6 cellular contexts compared by ENCODE assay signal in the genomic region with DNA sequence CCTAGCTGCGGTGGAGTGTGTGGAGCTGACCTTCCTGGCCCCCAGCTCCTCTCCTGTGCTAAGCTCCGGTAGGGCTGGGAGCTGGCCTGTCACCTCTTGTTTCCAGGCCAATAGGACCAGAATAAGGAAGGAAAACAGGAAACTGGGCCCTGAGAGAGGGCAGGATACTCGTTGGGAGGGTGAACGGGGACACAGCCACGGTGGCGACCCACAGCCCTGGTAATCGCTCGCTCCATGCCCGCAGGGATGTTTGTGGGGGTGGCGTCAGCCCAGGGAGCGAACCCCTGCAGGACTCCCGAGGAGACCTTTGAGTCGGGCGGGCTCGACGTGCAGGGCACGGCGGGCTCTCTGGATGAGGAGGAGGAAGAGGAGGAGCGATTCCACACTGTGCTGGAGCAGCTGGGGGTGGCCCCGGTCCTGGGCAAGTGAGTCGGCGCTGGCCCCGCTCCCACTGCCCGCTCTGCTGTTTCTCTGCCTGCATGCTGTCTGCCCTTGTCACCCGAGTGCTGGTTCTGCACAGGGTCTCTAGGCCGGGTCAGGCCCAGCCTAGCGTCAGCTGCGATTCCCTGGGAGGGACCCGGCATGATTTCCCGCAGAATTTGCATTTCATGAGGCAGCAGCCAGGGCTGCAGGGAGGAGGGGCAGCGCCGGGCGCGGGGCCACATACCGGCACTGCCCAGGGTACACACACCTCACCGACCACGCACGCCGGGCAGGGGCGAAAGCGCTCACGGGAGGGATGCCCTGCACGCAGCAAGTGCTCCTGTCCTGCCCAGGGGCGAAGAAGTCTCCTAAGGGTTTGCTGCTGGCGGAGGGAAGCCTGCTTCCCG. TPM values are rescaled to one million over a fixed set of nuclear protein-coding genes. Genes with fewer than 3 reads are reported as not detected.
DNase-seq lines count a peak whose midpoint lies in the region; ATAC-seq and TF ChIP-seq lines count a peak whose summit lies in the region.

No MANE protein-coding gene starts in this region.

- POLR2A ChIA-PET in naive thymus-derived CD4-positive, alpha-beta T cell (lab: Charles Lee): interaction anchor here (2.0 to 7.8 kb wide), 4 partner anchors 11 to 20 kb away, joined by 7 to 79 read pairs (median 20); partner anchors contain the start of genes PNPLA2, POLR2L, RPLP2 and TSPAN4

- intact Hi-C loops in naive thymus-derived CD4-positive, alpha-beta T cell (cut with micrococcal nuclease): no loop called here

- no peak overlapping the region for H3K27ac ChIP-seq in naive thymus-derived CD4-positive, alpha-beta T cell (ENCODE audit: low read depth, low read length)

- DNase-seq in astrocyte of the cerebellum (ENCODE audit: low read depth) (no peak), dedifferentiated amniotic fluid mesenchymal stem cell (ENCODE audit: extremely low spot score) (no peak), NCI-H2171 (lab: John Stamatoyannopoulos, UW) (no peak)
- DNase-seq in naive thymus-derived CD4-positive, alpha-beta T cell: no peak

- H3K9me3 ChIP-seq in naive thymus-derived CD4-positive, alpha-beta T cell (ENCODE audit: control insufficient read depth in 2 of 3, low read length in 3 of 3): no peaks in the 10 kb centered on the region

- no peak overlapping the region for H3K27ac Mint-ChIP-seq in naive thymus-derived CD4-positive, alpha-beta T cell

- peaks cover 0 to 9% (median 3%) of the 10 kb centered on the region in 5 donors for H3K36me3 Mint-ChIP-seq in naive thymus-derived CD4-positive, alpha-beta T cell

- peaks cover 5 to 36% (median 32%) of the 10 kb centered on the region in 7 donors for H3K4me1 Mint-ChIP-seq in naive thymus-derived CD4-positive, alpha-beta T cell

- H3K4me3 ChIP-seq in GM08714 (ENCODE audit: low read length) (peak overlapping the region; percentile 12; the same call in 1 of the 2 replicates), astrocyte of the cerebellum (ENCODE audit: low read depth, low read length) (peak overlapping the region; percentile 30)
- no peak overlapping the region for H3K4me3 ChIP-seq in naive thymus-derived CD4-positive, alpha-beta T cell (ENCODE audit: low read length)

- peaks cover 0 to 11% of the 10 kb centered on the region in 2 donors for H3K27me3 ChIP-seq in naive thymus-derived CD4-positive, alpha-beta T cell (ENCODE audit: control insufficient read depth in 2 of 2, insufficient read depth in 2 of 2, low read length in 2 of 2)

- ATAC-seq in naive thymus-derived CD4-positive, alpha-beta T cell: no peak
- ATAC-seq in HG03135 (IDR thresholded peaks at IDR 0.05; ENCODE audit: unreplicated experiment): no peak

- H3K4me1 ChIP-seq in naive thymus-derived CD4-positive, alpha-beta T cell (ENCODE audit: control insufficient read depth in 2 of 2, insufficient read depth in 2 of 2, low read length in 2 of 2): peaks cover 16 to 47% of the 10 kb centered on the region in 2 donors

- TF ChIP-seq CTCF in astrocyte of the cerebellum (IDR thresholded peaks at IDR 0.05; ENCODE audit: low read depth, low read length, missing control alignments): no peak

- CTCF ChIA-PET in naive thymus-derived CD4-positive, alpha-beta T cell (lab: Charles Lee): interaction anchor here (0.9 to 1.0 kb wide), 2 partner anchors 11 to 19 kb away, joined by 3 to 4 read pairs; partner anchors contain the start of gene PNPLA2

- peaks cover 0 to 11% (median 0%) of the 10 kb centered on the region in 3 experiments for H3K36me3 ChIP-seq in naive thymus-derived CD4-positive, alpha-beta T cell (ENCODE audit: control insufficient read depth in 2 of 3, insufficient read depth in 3 of 3, low read length in 3 of 3)

- in situ Hi-C loops in astrocyte of the cerebellum (cut with HindIII; ENCODE audit: low sequenced_read_pairs): no loop called here

- H3K9me3 Mint-ChIP-seq in naive thymus-derived CD4-positive, alpha-beta T cell: peaks cover 0 to 3% (median 0%) of the 10 kb centered on the region in 11 donors

- H3K4me3 Mint-ChIP-seq in naive thymus-derived CD4-positive, alpha-beta T cell: peak overlapping the region in 9 of 10 donors; percentile 48 to 83 (median 60)

- H3K27me3 Mint-ChIP-seq in naive thymus-derived CD4-positive, alpha-beta T cell: peaks cover 14 to 52% (median 24%) of the 10 kb centered on the region in 5 donors

RNA-seq across cellular contexts. Expression of gene CRACR2B, which starts 1.6 kb away (rescaled TPM):
- 1 to 10 TPM in 3 of 5 experiments, under 1 TPM in 1, not detected in 1; 0.62 to 3.9 (median 2.0) TPM for total RNA-seq in naive thymus-derived CD4-positive, alpha-beta T cell
- not detected for polyA plus RNA-seq in naive thymus-derived CD4-positive, alpha-beta T cell

RNA-seq across cellular contexts. Expression of gene CD151, which starts 3.4 kb away (rescaled TPM):
- 10 to 100 TPM in 3 of 5 experiments, 1 to 10 TPM in 2; 6.6 to 62.9 (median 18.5) TPM for total RNA-seq in naive thymus-derived CD4-positive, alpha-beta T cell
- polyA plus RNA-seq in naive thymus-derived CD4-positive, alpha-beta T cell: 1 to 10 TPM; 4.0 to 7.2 TPM

RNA-seq across cellular contexts. Expression of gene PNPLA2, which starts 10.6 kb away (rescaled TPM):
- total RNA-seq in naive thymus-derived CD4-positive, alpha-beta T cell: 100 to 1,000 TPM in 4 of 5 experiments, 10 to 100 TPM in 1; 60.1 to 237 (median 205) TPM
- polyA plus RNA-seq in naive thymus-derived CD4-positive, alpha-beta T cell: 10 to 100 TPM; 26.0 to 40.4 TPM

RNA-seq across cellular contexts. Expression of gene POLR2L, which starts 13.0 kb away (rescaled TPM):
- total RNA-seq in naive thymus-derived CD4-positive, alpha-beta T cell: 10 to 100 TPM; 31.2 to 93.3 (median 44.9) TPM
- polyA plus RNA-seq in naive thymus-derived CD4-positive, alpha-beta T cell: 10 to 100 TPM; 55.9 to 83.1 TPM

RNA-seq across cellular contexts. Expression of gene TSPAN4, which starts 13.3 kb away (rescaled TPM):
- 10 to 100 TPM in 1 of 5 experiments, 1 to 10 TPM in 4; 4.8 to 12.6 (median 6.6) TPM for total RNA-seq in naive thymus-derived CD4-positive, alpha-beta T cell
- 1 to 10 TPM; 4.1 to 4.7 TPM for polyA plus RNA-seq in naive thymus-derived CD4-positive, alpha-beta T cell
